Comparison of ENCODE assay signal across 26 cellular contexts in genomic region chr9:17555362-17556054, GRCh38. TPM values are rescaled to one million over a fixed set of nuclear protein-coding genes. Genes with fewer than 3 reads are reported as not detected.
DNase-seq lines count a peak whose midpoint lies in the region; ATAC-seq, FAIRE-seq and TF ChIP-seq lines count a peak whose summit lies in the region.
"Had no signal": no experiment of that assay in that cellular context is flagged by ENCODE, and none has a peak within 500 bp of the region (broad histone marks: within the 10 kb centered on the region; RNA-seq: fewer than 3 reads in every experiment).

No MANE protein-coding gene starts in this region.

- WGBS in HepG2 (ENCODE audit: low lambda C conversion rate) = 59% methylated on average over 4 of the region's 4 CpGs
- WGBS in right lobe of liver (ENCODE audit: insufficient coverage, low coverage, low lambda C conversion rate, missing lambda C conversion rate) = 50% methylated on average over 4 of the region's 4 CpGs

- H3K27me3 Mint-ChIP-seq in nephron progenitor cell (ENCODE audit: low read depth, poor library complexity) = peaks cover 8% of the 10 kb centered on the region
- H3K27me3 Mint-ChIP-seq: CD4-positive, alpha-beta T cell; CD8-positive, alpha-beta memory T cell had no signal

- no peak overlapping the region for H3K4me2 ChIP-seq in HepG2 (ENCODE audit: low read depth, low read length)
- H3K4me2 ChIP-seq: A549; BLaER1 treated with 17β-estradiol and CSF1 and Interleukin-3, amounts not matched to agents 10 nM and 100 nM; GM23338 had no signal

- H3K79me2 ChIP-seq in HepG2 (ENCODE audit: insufficient read depth, low read length) = no peaks in the 10 kb centered on the region

- FAIRE-seq in HepG2 (lab: Jason Lieb, UNC) = no peak
- FAIRE-seq: A549, D721Med, GM12891, GM18507 had no signal

- TF ChIP-seq RAD21 in HepG2 (CRISPR knock-in tag; IDR thresholded peaks at IDR 0.05) = no peak

- H3K4me1 ChIP-seq in HepG2 (ENCODE audit: insufficient read depth, low read length) (no peaks in the 10 kb centered on the region), right lobe of liver (no peaks in the 10 kb centered on the region)
- H3K4me1 ChIP-seq: A549, BE2C had no signal

- H3K9me3 ChIP-seq in HepG2 (ENCODE audit: low read length) (no peaks in the 10 kb centered on the region), right lobe of liver (no peaks in the 10 kb centered on the region)
- H3K9me3 ChIP-seq: A549; BE2C; BLaER1 treated with 17β-estradiol and CSF1 and Interleukin-3, amounts not matched to agents 10 nM and 100 nM had no signal

- TF ChIP-seq POLR2A in HepG2 (IDR thresholded peaks at IDR 0.05; ENCODE audit: insufficient read depth in 1 of 2, low read depth in 2 of 2, low read length in 2 of 2) (no peak), right lobe of liver (IDR thresholded peaks at IDR 0.05) (no peak)

- no peaks in the 10 kb centered on the region for H3K4me1 Mint-ChIP-seq in nephron progenitor cell
- H3K4me1 Mint-ChIP-seq: CD14-positive monocyte; CD8-positive, alpha-beta memory T cell; H9 had no signal

- TF ChIP-seq CTCF in HepG2 (CRISPR knock-in tag; IDR thresholded peaks at IDR 0.05) (no peak), right lobe of liver (IDR thresholded peaks at IDR 0.05) (no peak), nephron progenitor cell (IDR thresholded peaks at IDR 0.05) (no peak)

- H3K27me3 ChIP-seq in HepG2 (ENCODE audit: control insufficient read depth in 1 of 2, insufficient read depth in 2 of 2, low read length in 2 of 2) (no peaks in the 10 kb centered on the region), right lobe of liver (no peaks in the 10 kb centered on the region)
- H3K27me3 ChIP-seq: BLaER1 treated with 17β-estradiol and CSF1 and Interleukin-3, amounts not matched to agents 10 nM and 100 nM had no signal

- no peaks in the 10 kb centered on the region for H3K36me3 ChIP-seq in HepG2 (replicated peaks in 1 of 2; ENCODE audit: control insufficient read depth in 1 of 2, insufficient read depth in 2 of 2, low read length in 2 of 2)
- H3K36me3 ChIP-seq in right lobe of liver = no peaks in the 10 kb centered on the region
- H3K36me3 ChIP-seq: BE2C; BLaER1 treated with 17β-estradiol and CSF1 and Interleukin-3, amounts not matched to agents 10 nM and 100 nM had no signal

- H2AFZ ChIP-seq in HepG2 (ENCODE audit: low read length) = no peak overlapping the region
- H2AFZ ChIP-seq: GM23338 had no signal

- BruUV-seq in HepG2 (replicated peaks; lab: Mats Ljungman, UMichigan) = no TSS peak

- DNase-seq in HepG2 (ENCODE audit: low spot score) = no peak
- no peak for DNase-seq in right lobe of liver
- no peak for DNase-seq in nephron progenitor cell
- no peak for DNase-seq in islet precursor cell
- DNase-seq in DMS153 (lab: John Stamatoyannopoulos, UW) = no peak
- DNase-seq: 8988T; ACHN; AML-193; BE2C; CD4-positive, alpha-beta T cell; CD8-positive, alpha-beta memory T cell; DMS 273 treated with DMSO at 0.1 percent for 48 hours; DMS53; DMS79 treated with DMSO at 0.1 percent for 48 hours; GF-D8; H9 had no signal

- H3K4me3 Mint-ChIP-seq in nephron progenitor cell = no peak overlapping the region
- H3K4me3 Mint-ChIP-seq: CD14-positive monocyte; CD4-positive, alpha-beta T cell; CD8-positive, alpha-beta memory T cell; GM23338; H9 had no signal

- ATAC-seq in HepG2 (no peak), right lobe of liver (no peak), HG02678 (IDR thresholded peaks at IDR 0.05; ENCODE audit: unreplicated experiment) (peak; percentile 43)
- ATAC-seq: A549, GM23338, HCT116 had no signal

- H3K36me3 Mint-ChIP-seq in nephron progenitor cell (ENCODE audit: low read depth) = no peaks in the 10 kb centered on the region
- H3K36me3 Mint-ChIP-seq: CD14-positive monocyte had no signal

- no peaks in the 10 kb centered on the region for H4K20me1 ChIP-seq in HepG2 (ENCODE audit: insufficient read depth, low read length)
- H4K20me1 ChIP-seq: BLaER1 treated with 17β-estradiol and CSF1 and Interleukin-3, amounts not matched to agents 10 nM and 100 nM had no signal

- H3K9me3 Mint-ChIP-seq in nephron progenitor cell = peaks cover 4% of the 10 kb centered on the region
- H3K9me3 Mint-ChIP-seq: CD4-positive, alpha-beta T cell; GM23338 had no signal

- H3K9ac ChIP-seq in HepG2 (ENCODE audit: insufficient read depth, low read depth, low read length) = no peak overlapping the region
- H3K9ac ChIP-seq: BLaER1 treated with 17β-estradiol and CSF1 and Interleukin-3, amounts not matched to agents 10 nM and 100 nM had no signal

- H3K27ac Mint-ChIP-seq in nephron progenitor cell = peak overlapping the region; percentile 31
- H3K27ac Mint-ChIP-seq: CD14-positive monocyte; CD4-positive, alpha-beta T cell; CD8-positive, alpha-beta memory T cell; GM23338 had no signal

- H3K4me3 ChIP-seq in HepG2 (replicated peaks in 1 of 3; ENCODE audit: insufficient read depth in 1 of 3, low read depth in 2 of 3, low read length in 3 of 3) = no peak overlapping the region
- no peak overlapping the region for H3K4me3 ChIP-seq in right lobe of liver
- H3K4me3 ChIP-seq: A549; BLaER1 treated with 17β-estradiol and CSF1 and Interleukin-3, amounts not matched to agents 10 nM and 100 nM; GM23338 had no signal

- in situ Hi-C loops in HepG2 (cut with HindIII; ENCODE audit: extremely low pct_ligation_motif_present, low pct_unique_long_range_greater_than_20kb) = no loop called here

- intact Hi-C loops in HepG2 (cut with micrococcal nuclease; ENCODE audit: unreplicated experiment) (no loop called here), right lobe of liver (cut with DNase I) (no loop called here)

- TF ChIP-seq EP300 in HepG2 (IDR thresholded peaks at IDR 0.05; ENCODE audit: low read depth in 2 of 2, low read length in 2 of 2) = no peak
- no peak for TF ChIP-seq EP300 in HepG2 (CRISPR knock-in tag; IDR thresholded peaks at IDR 0.05; ENCODE audit: borderline replicate concordance)

- POLR2A ChIA-PET in HepG2 (lab: Yijun Ruan, JAX) = no interaction called here

- CTCF ChIA-PET in HepG2 (lab: Yijun Ruan, JAX; ENCODE audit: low intra/inter-chr PET ratio, low total read pairs) = no interaction called here

- H3K27ac ChIP-seq in HepG2 (ENCODE audit: extremely low read length, insufficient read depth, low read length) = no peak overlapping the region
- H3K27ac ChIP-seq in right lobe of liver = no peak overlapping the region
- H3K27ac ChIP-seq: A549; BLaER1 treated with 17β-estradiol and CSF1 and Interleukin-3, amounts not matched to agents 10 nM and 100 nM had no signal

TF ChIP-seq in HepG2, 621 proteins besides CTCF, POLR2A, EP300 and RAD21 (continues in another document):
- TF ChIP-seq MAFF (IDR thresholded peaks at IDR 0.05; ENCODE audit: low read depth, low read length) (0 out of 2 replicates have a peak, but pooled peaks have one; percentile 3), MAFK (conservative IDR thresholded peaks at IDR 0.05 in 1 of 2, IDR thresholded peaks at IDR 0.05 in 1 of 2; ENCODE audit: low read length in 2 of 2) (peak in 1 of 2 experiments; percentile 49; a peak in 2 of 4 replicates), NFRKB (IDR thresholded peaks at IDR 0.05) (no peak)
- TF ChIP-seq, protein P1, sequence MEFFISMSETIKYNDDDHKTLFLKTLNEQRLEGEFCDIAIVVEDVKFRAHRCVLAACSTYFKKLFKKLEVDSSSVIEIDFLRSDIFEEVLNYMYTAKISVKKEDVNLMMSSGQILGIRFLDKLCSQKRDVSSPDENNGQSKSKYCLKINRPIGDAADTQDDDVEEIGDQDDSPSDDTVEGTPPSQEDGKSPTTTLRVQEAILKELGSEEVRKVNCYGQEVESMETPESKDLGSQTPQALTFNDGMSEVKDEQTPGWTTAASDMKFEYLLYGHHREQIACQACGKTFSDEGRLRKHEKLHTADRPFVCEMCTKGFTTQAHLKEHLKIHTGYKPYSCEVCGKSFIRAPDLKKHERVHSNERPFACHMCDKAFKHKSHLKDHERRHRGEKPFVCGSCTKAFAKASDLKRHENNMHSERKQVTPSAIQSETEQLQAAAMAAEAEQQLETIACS (CRISPR knock-in tag; IDR thresholded peaks at IDR 0.05) = no peak

RNA-seq across cellular contexts. Expression of gene SH3GL2, which starts 23.4 kb away (rescaled TPM):
- total RNA-seq in HepG2 (2016; rRNA removed; fragmentation: Illumina TruSeq; extraction: Trizol) (0.04 TPM in 1 of 2 replicates, not detected in the other), right lobe of liver (under 1 TPM in 2 of 6 experiments, not detected in 4; 0.07 to 0.09 TPM)
- total RNA-seq in HepG2 (2016; cell fraction: cytosol; rRNA removed; fragmentation: Illumina TruSeq; extraction: Trizol; ENCODE audit: low read depth) = not detected in 2 replicates
- total RNA-seq in HepG2 (2016; cell fraction: insoluble cytoplasmic fraction; rRNA removed; fragmentation: Illumina TruSeq; extraction: Trizol) = 0.04 TPM in 1 of 2 replicates, not detected in the other
- 0.06 TPM in 1 of 2 replicates, not detected in the other for total RNA-seq in HepG2 (2016; cell fraction: membrane; rRNA removed; fragmentation: Illumina TruSeq; extraction: Trizol)
- not detected in 2 replicates for total RNA-seq in HepG2 (2016; cell fraction: nucleus; rRNA removed; fragmentation: Illumina TruSeq; extraction: Trizol)
- 0.03 TPM in 1 of 2 replicates, not detected in the other for polyA plus RNA-seq in HepG2 (2011; rRNA removed)
- polyA plus RNA-seq in HepG2 (2011; cell fraction: cytosol; rRNA removed) = not detected in 2 replicates
- 0.08 TPM in 1 of 2 replicates, not detected in the other for polyA plus RNA-seq in HepG2 (2011; cell fraction: nucleus; rRNA removed)
- not detected in 2 replicates for polyA plus RNA-seq in HepG2 (2012)
- polyA plus RNA-seq in HepG2 (2016; cell fraction: cytosol; fragmentation: Illumina TruSeq; extraction: Trizol; ENCODE audit: low read depth) = not detected in 2 replicates
- not detected in 2 replicates for polyA plus RNA-seq in HepG2 (2016; cell fraction: insoluble cytoplasmic fraction; fragmentation: Illumina TruSeq; extraction: Trizol; ENCODE audit: low read depth)
- not detected in 2 replicates for polyA plus RNA-seq in HepG2 (2016; cell fraction: membrane; fragmentation: Illumina TruSeq; extraction: Trizol; ENCODE audit: low read depth)
- polyA plus RNA-seq in HepG2 (2016; cell fraction: nucleus; fragmentation: Illumina TruSeq; extraction: Trizol; ENCODE audit: insufficient read depth, low read depth) = 0.18 and 0.29 TPM in 2 replicates
- 14.5 TPM in 1 of 2 replicates, not detected in the other for polyA minus RNA-seq in HepG2 (2011; rRNA and poly(A)+ RNA removed; ENCODE audit: low replicate concordance)
- 1.3 TPM in 1 of 2 replicates, not detected in the other for polyA minus RNA-seq in HepG2 (2011; cell fraction: cytosol; rRNA and poly(A)+ RNA removed)
- not detected in 2 replicates for polyA minus RNA-seq in HepG2 (2011; cell fraction: nucleus; rRNA and poly(A)+ RNA removed)
- total RNA-seq: CD4-positive, alpha-beta T cell; CD8-positive, alpha-beta memory T cell; G401 had no signal
- polyA plus RNA-seq: CD14-positive monocyte; CD8-positive, alpha-beta memory T cell had no signal
